32 cellular contexts compared by ENCODE assay signal in genomic region chrX:36434521-36434920, GRCh38.
A peak's percentile ranks its signal among the peaks of the same experiment; 100 is the strongest.
DNase-seq lines count a peak whose midpoint lies in the region; ATAC-seq, FAIRE-seq and TF ChIP-seq lines count a peak whose summit lies in the region.
"Had no signal": no experiment of that assay in that cellular context is flagged by ENCODE, and none has a peak within 500 bp of the region (broad histone marks: within the 10 kb centered on the region; RNA-seq: fewer than 3 reads in every experiment).

No MANE protein-coding gene starts in this region.

- no peak overlapping the region for H3K4me2 ChIP-seq in astrocyte (ENCODE audit: low read length)
- no peak overlapping the region for H3K4me2 ChIP-seq in HepG2 (ENCODE audit: low read depth, low read length)
- H3K4me2 ChIP-seq: BLaER1, GM23338, smooth muscle cell had no signal

- POLR2A ChIA-PET in HepG2 (lab: Yijun Ruan, JAX) = no interaction called here

- no peaks in the 10 kb centered on the region for H3K9me3 ChIP-seq in astrocyte (ENCODE audit: insufficient read depth, low read depth, low read length)
- no peaks in the 10 kb centered on the region for H3K9me3 ChIP-seq in HepG2 (ENCODE audit: low read length)
- H3K9me3 ChIP-seq: BLaER1, esophagus muscularis mucosa, MG63, tibial nerve had no signal

- in situ Hi-C loops in HepG2 (cut with HindIII; ENCODE audit: extremely low pct_ligation_motif_present, low pct_unique_long_range_greater_than_20kb) = no loop called here

- H3K4me1 ChIP-seq in astrocyte (ENCODE audit: insufficient read depth, low read length) = no peaks in the 10 kb centered on the region
- H3K4me1 ChIP-seq in HepG2 (ENCODE audit: insufficient read depth, low read length) = no peaks in the 10 kb centered on the region
- H3K4me1 ChIP-seq: BLaER1, esophagus muscularis mucosa, parathyroid adenoma, tibial nerve had no signal

- H3K27me3 Mint-ChIP-seq in astrocyte (ENCODE audit: low read depth, unreplicated experiment) = no peaks in the 10 kb centered on the region
- H3K27me3 Mint-ChIP-seq: activated naive CD8-positive, alpha-beta T cell; dendritic cell treated with granulocyte-macrophage colony-stimulating factor and Interleukin-4, amounts not matched to agents 40 ng/mL and 50 ng/mL, for 4 days had no signal

- H3K27ac ChIP-seq in astrocyte (ENCODE audit: low read depth, low read length) = no peak overlapping the region
- H3K27ac ChIP-seq in HepG2 (ENCODE audit: extremely low read length, insufficient read depth, low read length) = no peak overlapping the region
- H3K27ac ChIP-seq: BLaER1, esophagus muscularis mucosa, parathyroid adenoma, tibial nerve had no signal

- H3K79me2 ChIP-seq in astrocyte (ENCODE audit: insufficient read depth, low read length) (no peaks in the 10 kb centered on the region), HepG2 (ENCODE audit: insufficient read depth, low read length) (no peaks in the 10 kb centered on the region)
- H3K79me2 ChIP-seq: parathyroid adenoma had no signal

- H2AFZ ChIP-seq in astrocyte (ENCODE audit: low read depth, low read length) (no peak overlapping the region), HepG2 (ENCODE audit: low read length) (no peak overlapping the region)
- H2AFZ ChIP-seq: GM23338, parathyroid adenoma had no signal

- BruUV-seq in HepG2 (replicated peaks; lab: Mats Ljungman, UMichigan) = no TSS peak

- H3K9ac ChIP-seq in astrocyte (ENCODE audit: low read length) (no peak overlapping the region), HepG2 (ENCODE audit: insufficient read depth, low read depth, low read length) (no peak overlapping the region)
- H3K9ac ChIP-seq: BLaER1, parathyroid adenoma had no signal

- FAIRE-seq in astrocyte (lab: Jason Lieb, UNC) (peak; percentile 56), HepG2 (lab: Jason Lieb, UNC) (no peak)
- FAIRE-seq: GM12891 had no signal

- H3K4me1 Mint-ChIP-seq in astrocyte (ENCODE audit: low read depth, unreplicated experiment) = peaks cover 13% of the 10 kb centered on the region
- H3K4me1 Mint-ChIP-seq: endodermal cell, GM23338 had no signal

- no peak for TF ChIP-seq POLR2A in HepG2 (IDR thresholded peaks at IDR 0.05; ENCODE audit: insufficient read depth in 1 of 2, low read depth in 2 of 2, low read length in 2 of 2)

- ATAC-seq in GM19023 (IDR thresholded peaks at IDR 0.05; ENCODE audit: unreplicated experiment) (no peak), GM21576 (IDR thresholded peaks at IDR 0.05; ENCODE audit: unreplicated experiment) (no peak), HepG2 (no peak)
- ATAC-seq: GM23338, left colon had no signal

- no peak overlapping the region for H3K4me3 Mint-ChIP-seq in astrocyte (ENCODE audit: unreplicated experiment)
- H3K4me3 Mint-ChIP-seq: activated naive CD8-positive, alpha-beta T cell; dendritic cell treated with granulocyte-macrophage colony-stimulating factor and Interleukin-4, amounts not matched to agents 40 ng/mL and 50 ng/mL, for 4 days; endodermal cell; GM23338; T-helper 1 cell treated with Interleukin-12 subunit alpha and Interleukin-12 subunit beta and Interleukin-4 antibody, amounts not matched to agents 30 μg/mL and 1 μg/mL, for 36 hours had no signal

- intact Hi-C loops in HepG2 (cut with micrococcal nuclease; ENCODE audit: unreplicated experiment) = no loop called here

- H3K9me3 Mint-ChIP-seq in astrocyte (ENCODE audit: unreplicated experiment) = no peaks in the 10 kb centered on the region
- H3K9me3 Mint-ChIP-seq: GM23338; T-helper 1 cell treated with Interleukin-12 subunit alpha and Interleukin-12 subunit beta and Interleukin-4 antibody, amounts not matched to agents 30 μg/mL and 1 μg/mL, for 36 hours had no signal

- WGBS in HepG2 (ENCODE audit: low lambda C conversion rate) = 73% methylated on average over 1 of the region's 1 CpG

- no peak overlapping the region for H3K27ac Mint-ChIP-seq in astrocyte (ENCODE audit: unreplicated experiment)
- H3K27ac Mint-ChIP-seq: activated naive CD8-positive, alpha-beta T cell; dendritic cell treated with granulocyte-macrophage colony-stimulating factor and Interleukin-4, amounts not matched to agents 40 ng/mL and 50 ng/mL, for 4 days; endodermal cell; GM23338; T-helper 1 cell treated with Interleukin-12 subunit alpha and Interleukin-12 subunit beta and Interleukin-4 antibody, amounts not matched to agents 30 μg/mL and 1 μg/mL, for 36 hours had no signal

- no peaks in the 10 kb centered on the region for H3K36me3 ChIP-seq in astrocyte (ENCODE audit: insufficient read depth, low read length)
- no peaks in the 10 kb centered on the region for H3K36me3 ChIP-seq in HepG2 (replicated peaks in 1 of 2; ENCODE audit: control insufficient read depth in 1 of 2, insufficient read depth in 2 of 2, low read length in 2 of 2)
- H3K36me3 ChIP-seq: BLaER1, esophagus muscularis mucosa, MG63, tibial nerve had no signal

- no peaks in the 10 kb centered on the region for H4K20me1 ChIP-seq in astrocyte (ENCODE audit: insufficient read depth, low read length)
- no peaks in the 10 kb centered on the region for H4K20me1 ChIP-seq in HepG2 (ENCODE audit: insufficient read depth, low read length)
- H4K20me1 ChIP-seq: BLaER1 had no signal

- TF ChIP-seq EP300 in HepG2 (IDR thresholded peaks at IDR 0.05; ENCODE audit: low read depth in 2 of 2, low read length in 2 of 2) (no peak), HepG2 (CRISPR knock-in tag; IDR thresholded peaks at IDR 0.05; ENCODE audit: borderline replicate concordance) (no peak)

- TF ChIP-seq RAD21 in HepG2 (CRISPR knock-in tag; IDR thresholded peaks at IDR 0.05) = no peak

- no peaks in the 10 kb centered on the region for H3K36me3 Mint-ChIP-seq in astrocyte (ENCODE audit: low read depth, unreplicated experiment)
- H3K36me3 Mint-ChIP-seq: activated naive CD8-positive, alpha-beta T cell had no signal

- H3K27me3 ChIP-seq in astrocyte (ENCODE audit: insufficient read depth, low read length) (no peaks in the 10 kb centered on the region), HepG2 (ENCODE audit: control insufficient read depth in 1 of 2, insufficient read depth in 2 of 2, low read length in 2 of 2) (no peaks in the 10 kb centered on the region)
- H3K27me3 ChIP-seq: esophagus muscularis mucosa, MG63, tibial nerve had no signal

- TF ChIP-seq CTCF in astrocyte (IDR thresholded peaks at IDR 0.05; ENCODE audit: insufficient read depth, low read depth, low read length) = no peak
- no peak for TF ChIP-seq CTCF in HepG2 (CRISPR knock-in tag; IDR thresholded peaks at IDR 0.05)

- H3K4me3 ChIP-seq in astrocyte (ENCODE audit: insufficient read depth, low read depth, low read length) (no peak overlapping the region), HepG2 (replicated peaks in 1 of 3; ENCODE audit: insufficient read depth in 1 of 3, low read depth in 2 of 3, low read length in 3 of 3) (no peak overlapping the region)
- H3K4me3 ChIP-seq: BLaER1, esophagus muscularis mucosa, GM23338, MG63, smooth muscle cell, tibial nerve had no signal

- CTCF ChIA-PET in HepG2 (lab: Yijun Ruan, JAX; ENCODE audit: low intra/inter-chr PET ratio, low total read pairs) = no interaction called here

- peak; percentile 46 for DNase-seq in A172 (ENCODE audit: low spot score)
- peak; percentile 52 for DNase-seq in DMS53 (lab: John Stamatoyannopoulos, UW)
- DNase-seq in NCI-H1417 (lab: John Stamatoyannopoulos, UW) = peak in 2 of 3 experiments; percentile 56 to 88
- no peak for DNase-seq in astrocyte (ENCODE audit: low read depth)
- DNase-seq in SHP77 (lab: John Stamatoyannopoulos, UW) = no peak
- no peak for DNase-seq in HepG2 (ENCODE audit: low spot score)
- DNase-seq: ACHN; activated CD4-positive, alpha-beta T cell treated with anti-CD3 and anti-CD28 coated beads for 1 hour; activated T-cell treated with anti-CD3 and anti-CD28 coated beads for 4 hours; aorta; central memory CD4-positive, alpha-beta T cell; endodermal cell; foreskin melanocyte; left colon; mammary epithelial cell; MG63; NCI-H2171; NCI-H524 treated with DMSO at 0.1 percent for 48 hours; RPMI8226; stimulated activated CD4-positive, alpha-beta T cell treated with anti-CD3 and anti-CD28 coated beads, Interleukin-2, amount 100 ng/mL, for 24 hours had no signal

TF ChIP-seq in HepG2, 621 proteins besides CTCF, POLR2A, EP300 and RAD21:
- TF ChIP-seq TCF7 (IDR thresholded peaks at IDR 0.05; ENCODE audit: low read depth) (no peak), MAZ (IDR thresholded peaks at IDR 0.05; ENCODE audit: borderline replicate concordance, low read depth, low read length) (no peak), MAZ (CRISPR knock-in tag; IDR thresholded peaks at IDR 0.05; ENCODE audit: low read depth) (no peak), ZNF607 (CRISPR knock-in tag; IDR thresholded peaks at IDR 0.05; ENCODE audit: borderline replicate concordance) (no peak), NRL (CRISPR knock-in tag; IDR thresholded peaks at IDR 0.05; ENCODE audit: borderline replicate concordance) (no peak), MAX (IDR thresholded peaks at IDR 0.05) (no peak), ZNF333 (CRISPR knock-in tag; IDR thresholded peaks at IDR 0.05; ENCODE audit: borderline replicate concordance) (no peak), SIN3B (IDR thresholded peaks at IDR 0.05; ENCODE audit: low read length) (no peak), ZNF788 (CRISPR knock-in tag; IDR thresholded peaks at IDR 0.05; ENCODE audit: borderline replicate concordance) (no peak), CERS6 (CRISPR knock-in tag; IDR thresholded peaks at IDR 0.05) (no peak), ZNF335 (CRISPR knock-in tag; IDR thresholded peaks at IDR 0.05) (no peak)
TF ChIP-seq in HepG2: peak in this region for 0.

Comparison
In these comparisons a context has a peak if more than half of its experiments do, and no peak if none do; other contexts are left out.
1. DNase-seq: peak in A172 (single experiment), DMS53 (single experiment) and NCI-H1417 (2 of 3); none in astrocyte (single experiment), SHP77 (0 of 2) and HepG2 (single experiment).